ENCODE assay signal across 1 cellular context in the genomic region with DNA sequence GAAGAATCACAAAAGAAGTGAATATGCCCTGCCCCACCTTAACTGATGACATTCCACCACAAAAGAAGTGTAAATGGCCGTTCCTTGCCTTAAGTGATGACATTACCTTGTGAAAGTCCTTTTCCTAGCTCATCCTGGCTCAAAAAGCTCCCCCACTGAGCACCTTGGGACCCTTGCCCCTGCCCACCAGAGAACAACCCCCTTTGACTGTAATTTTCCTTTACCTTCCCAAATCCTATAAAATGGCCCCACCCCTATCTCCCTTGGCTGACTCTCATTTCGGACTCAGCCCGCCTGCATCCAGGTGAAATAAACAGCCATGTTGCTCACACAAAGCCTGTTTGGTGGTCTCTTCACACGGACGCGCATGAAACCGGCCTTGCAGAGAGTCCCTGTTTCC.
TF ChIP-seq lines count a peak whose summit lies in the region.

No MANE protein-coding gene starts in this region.

TF ChIP-seq in WTC11, 78 proteins besides CTCF, POLR2A, EP300 and RAD21:
- TF ChIP-seq, protein P1, sequence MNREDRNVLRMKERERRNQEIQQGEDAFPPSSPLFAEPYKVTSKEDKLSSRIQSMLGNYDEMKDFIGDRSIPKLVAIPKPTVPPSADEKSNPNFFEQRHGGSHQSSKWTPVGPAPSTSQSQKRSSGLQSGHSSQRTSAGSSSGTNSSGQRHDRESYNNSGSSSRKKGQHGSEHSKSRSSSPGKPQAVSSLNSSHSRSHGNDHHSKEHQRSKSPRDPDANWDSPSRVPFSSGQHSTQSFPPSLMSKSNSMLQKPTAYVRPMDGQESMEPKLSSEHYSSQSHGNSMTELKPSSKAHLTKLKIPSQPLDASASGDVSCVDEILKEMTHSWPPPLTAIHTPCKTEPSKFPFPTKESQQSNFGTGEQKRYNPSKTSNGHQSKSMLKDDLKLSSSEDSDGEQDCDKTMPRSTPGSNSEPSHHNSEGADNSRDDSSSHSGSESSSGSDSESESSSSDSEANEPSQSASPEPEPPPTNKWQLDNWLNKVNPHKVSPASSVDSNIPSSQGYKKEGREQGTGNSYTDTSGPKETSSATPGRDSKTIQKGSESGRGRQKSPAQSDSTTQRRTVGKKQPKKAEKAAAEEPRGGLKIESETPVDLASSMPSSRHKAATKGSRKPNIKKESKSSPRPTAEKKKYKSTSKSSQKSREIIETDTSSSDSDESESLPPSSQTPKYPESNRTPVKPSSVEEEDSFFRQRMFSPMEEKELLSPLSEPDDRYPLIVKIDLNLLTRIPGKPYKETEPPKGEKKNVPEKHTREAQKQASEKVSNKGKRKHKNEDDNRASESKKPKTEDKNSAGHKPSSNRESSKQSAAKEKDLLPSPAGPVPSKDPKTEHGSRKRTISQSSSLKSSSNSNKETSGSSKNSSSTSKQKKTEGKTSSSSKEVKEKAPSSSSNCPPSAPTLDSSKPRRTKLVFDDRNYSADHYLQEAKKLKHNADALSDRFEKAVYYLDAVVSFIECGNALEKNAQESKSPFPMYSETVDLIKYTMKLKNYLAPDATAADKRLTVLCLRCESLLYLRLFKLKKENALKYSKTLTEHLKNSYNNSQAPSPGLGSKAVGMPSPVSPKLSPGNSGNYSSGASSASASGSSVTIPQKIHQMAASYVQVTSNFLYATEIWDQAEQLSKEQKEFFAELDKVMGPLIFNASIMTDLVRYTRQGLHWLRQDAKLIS (CRISPR knock-in tag; IDR thresholded peaks at IDR 0.05; ENCODE audit: borderline replicate concordance): peak; percentile 18; the same call in 1 of the 2 replicates
